8 cellular contexts compared by ENCODE assay signal in the genomic region with DNA sequence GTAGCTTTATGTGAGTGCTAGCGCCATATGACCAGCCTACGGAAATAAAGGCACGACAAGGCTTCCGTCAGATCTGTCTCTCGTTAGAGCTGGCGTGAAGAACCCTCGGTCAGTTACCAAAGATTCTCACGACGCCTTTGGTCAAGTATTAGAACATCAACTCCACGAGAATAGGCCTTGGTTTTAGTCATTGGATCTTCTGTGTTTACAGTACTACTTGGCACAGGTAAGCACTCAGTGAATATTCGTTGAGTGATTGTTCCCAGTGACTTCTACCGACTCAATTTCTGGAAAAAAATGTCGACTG. TPM values are rescaled to one million over a fixed set of nuclear protein-coding genes. Genes with fewer than 3 reads are reported as not detected.
DNase-seq lines count a peak whose midpoint lies in the region; ATAC-seq, FAIRE-seq and TF ChIP-seq lines count a peak whose summit lies in the region.

No MANE protein-coding gene starts in this region.

- H3K27ac ChIP-seq in HCT116 (ENCODE audit: low read depth, low read length) (peak overlapping the region; percentile 41), HepG2 (ENCODE audit: extremely low read length, insufficient read depth, low read length) (peak overlapping the region; percentile 90), urinary bladder (ENCODE audit: low read depth) (peak overlapping the region; percentile 86)

- in situ Hi-C loops in HepG2 (cut with HindIII; ENCODE audit: extremely low pct_ligation_motif_present, low pct_unique_long_range_greater_than_20kb): no loop called here

- DNase-seq in AG09309 (ENCODE audit: low read depth) (no peak), HCT116 (ENCODE audit: low read depth, low spot score) (no peak), HepG2 (ENCODE audit: low spot score) (no peak), urothelium cell line (ENCODE audit: low spot score) (no peak)
- DNase-seq in stimulated activated CD4-positive, alpha-beta T cell treated with anti-CD3 and anti-CD28 coated beads, Interleukin-4, amount 100 ng/mL, for 1 hour: no peak

- H3K27ac Mint-ChIP-seq in activated naive CD8-positive, alpha-beta T cell: peak overlapping the region; percentile 94

- no peaks in the 10 kb centered on the region for H3K27me3 Mint-ChIP-seq in activated naive CD8-positive, alpha-beta T cell

- H3K4me1 ChIP-seq in HCT116 (ENCODE audit: control insufficient read depth in 1 of 2, insufficient read depth in 2 of 2, low read length in 2 of 2): peaks cover 5 to 12% of the 10 kb centered on the region in 2 experiments; a peak in 3 of 4 replicates
- H3K4me1 ChIP-seq in HepG2 (ENCODE audit: insufficient read depth, low read length): peaks cover 34% of the 10 kb centered on the region
- no peaks in the 10 kb centered on the region for H3K4me1 ChIP-seq in urinary bladder (ENCODE audit: insufficient read depth)

- H3K4me3 Mint-ChIP-seq in activated naive CD8-positive, alpha-beta T cell: peak overlapping the region; percentile 92

- CTCF ChIA-PET in HCT116 (lab: Charles Lee) (interaction anchor here (0.7 to 1.3 kb wide), 5 partner anchors 11 to 81 kb away, joined by 3 to 6 read pairs (median 4); partner anchors contain the start of genes FAM133B and GATAD1), HepG2 (lab: Yijun Ruan, JAX; ENCODE audit: low intra/inter-chr PET ratio, low total read pairs) (interaction anchor here (1.4 kb wide), 1 partner anchor 527 kb away, joined by 4 read pairs; no protein-coding TSS in a partner anchor)

- ATAC-seq in HCT116: peak; percentile 5; the same call in 1 of the 2 replicates
- no peak for ATAC-seq in HepG2
- ATAC-seq in GM19035 (IDR thresholded peaks at IDR 0.05; ENCODE audit: unreplicated experiment): no peak

- TF ChIP-seq RAD21 in HCT116 (IDR thresholded peaks at IDR 0.05; ENCODE audit: low read depth): no peak
- no peak for TF ChIP-seq RAD21 in HepG2 (CRISPR knock-in tag; IDR thresholded peaks at IDR 0.05)

- H3K4me1 Mint-ChIP-seq in activated naive CD8-positive, alpha-beta T cell (ENCODE audit: low read depth): peaks cover 52% of the 10 kb centered on the region

- H3K9me3 Mint-ChIP-seq in activated naive CD8-positive, alpha-beta T cell (ENCODE audit: low read depth): no peaks in the 10 kb centered on the region

- RAD21 ChIA-PET in HCT116 (lab: Charles Lee; ENCODE audit: low non-redundant PET in 1 of 2, low total read pairs in 2 of 2, uncharacterized antibody in 2 of 2, unreplicated experiment in 2 of 2): interaction anchor here (0.7 kb wide), 2 partner anchors 37 to 1184 kb away, joined by 3 read pairs; no protein-coding TSS in a partner anchor

- H3K9me3 ChIP-seq in HCT116 (ENCODE audit: control insufficient read depth in 1 of 2, insufficient read depth in 1 of 2, low read depth in 1 of 2, low read length in 2 of 2) (no peaks in the 10 kb centered on the region), HepG2 (ENCODE audit: low read length) (no peaks in the 10 kb centered on the region)

- no peaks in the 10 kb centered on the region for H3K9me2 ChIP-seq in HCT116 (ENCODE audit: insufficient read depth)

- intact Hi-C loops in HCT116 (cut with micrococcal nuclease): loop anchor here (5.0 kb wide), 2 partner anchors 303 to 703 kb away; partner anchors contain the start of gene VPS50
- intact Hi-C loops in HepG2 (cut with micrococcal nuclease; ENCODE audit: unreplicated experiment): no loop called here

- peak overlapping the region; percentile 51 for H2AFZ ChIP-seq in HCT116 (ENCODE audit: low read depth, low read length, poor library complexity, severe bottlenecking)
- H2AFZ ChIP-seq in HepG2 (ENCODE audit: low read length): peak overlapping the region; percentile 79

- H3K4me3 ChIP-seq in AG09309 (ENCODE audit: control insufficient read depth, low read depth, low read length) (peak overlapping the region; percentile 67), HCT116 (replicated peaks in 1 of 2; ENCODE audit: low read depth in 1 of 2, low read length in 2 of 2) (peak overlapping the region; percentile 83 to 85), HepG2 (replicated peaks in 1 of 3; ENCODE audit: insufficient read depth in 1 of 3, low read depth in 2 of 3, low read length in 3 of 3) (peak overlapping the region; percentile 88 to 96 (median 92)), urinary bladder (ENCODE audit: low read depth, low read length) (peak overlapping the region; percentile 90)

- TF ChIP-seq POLR2A in HCT116 (IDR thresholded peaks at IDR 0.05; ENCODE audit: borderline replicate concordance, extremely low read depth, insufficient read depth, insufficient read length): no peak
- TF ChIP-seq POLR2A in HepG2 (IDR thresholded peaks at IDR 0.05; ENCODE audit: insufficient read depth in 1 of 2, low read depth in 2 of 2, low read length in 2 of 2): no peak

- BruUV-seq in HCT116 (replicated peaks; lab: Mats Ljungman, UMichigan) (TSS peak; percentile 83), HepG2 (replicated peaks; lab: Mats Ljungman, UMichigan) (TSS peak; percentile 80)

- H4K20me1 ChIP-seq in HCT116 (ENCODE audit: insufficient read depth) (no peaks in the 10 kb centered on the region), HepG2 (ENCODE audit: insufficient read depth, low read length) (no peaks in the 10 kb centered on the region)

- TF ChIP-seq CTCF in AG09309 (IDR thresholded peaks at IDR 0.05; ENCODE audit: control insufficient read depth, insufficient read depth, low read depth, low read length, missing control alignments) (no peak), HCT116 (IDR thresholded peaks at IDR 0.05 in 2 of 3, conservative IDR thresholded peaks at IDR 0.05 in 1 of 3; ENCODE audit: borderline replicate concordance in 1 of 3, insufficient read depth in 1 of 3, low read depth in 2 of 3, low read length in 2 of 3) (no peak), HepG2 (CRISPR knock-in tag; IDR thresholded peaks at IDR 0.05) (no peak)

- H3K9ac ChIP-seq in HCT116 (ENCODE audit: low read length) (peak overlapping the region; percentile 79), HepG2 (ENCODE audit: insufficient read depth, low read depth, low read length) (peak overlapping the region; percentile 97)

- POLR2A ChIA-PET in HCT116 (lab: Charles Lee) (interaction anchor here (0.9 kb wide), 2 partner anchors 15 to 61 kb away, joined by 4 read pairs; partner anchors contain the start of gene FAM133B), HepG2 (lab: Yijun Ruan, JAX) (interaction anchor here (0.6 to 2.0 kb wide), 18 partner anchors 11 to 703 kb away, joined by 3 to 19 read pairs (median 4); partner anchors contain the start of genes ANKIB1, CYP51A1, FAM133B and GATAD1)

- H3K36me3 ChIP-seq in HCT116 (ENCODE audit: control insufficient read depth in 1 of 2, insufficient read depth in 2 of 2, low read length in 2 of 2) (peaks cover 8 to 18% of the 10 kb centered on the region in 2 experiments; a peak in 3 of 4 replicates), HepG2 (replicated peaks in 1 of 2; ENCODE audit: control insufficient read depth in 1 of 2, insufficient read depth in 2 of 2, low read length in 2 of 2) (peaks cover 14 to 27% of the 10 kb centered on the region in 2 experiments), urinary bladder (ENCODE audit: insufficient read depth) (peaks cover 12% of the 10 kb centered on the region)

- no peak for FAIRE-seq in HepG2 (lab: Jason Lieb, UNC)
- no peak for FAIRE-seq in urothelium cell line (lab: Jason Lieb, UNC)

- TF ChIP-seq EP300 in HepG2 (IDR thresholded peaks at IDR 0.05; ENCODE audit: low read depth in 2 of 2, low read length in 2 of 2) (no peak), HepG2 (CRISPR knock-in tag; IDR thresholded peaks at IDR 0.05; ENCODE audit: borderline replicate concordance) (no peak)

- H3K27me3 ChIP-seq in HCT116 (ENCODE audit: insufficient read depth, low read length) (no peaks in the 10 kb centered on the region), HepG2 (ENCODE audit: control insufficient read depth in 1 of 2, insufficient read depth in 2 of 2, low read length in 2 of 2) (no peaks in the 10 kb centered on the region; a peak in 1 of 5 replicates)

- H3K79me2 ChIP-seq in HCT116 (ENCODE audit: insufficient read depth, low read length) (peaks cover 43% of the 10 kb centered on the region), HepG2 (ENCODE audit: insufficient read depth, low read length) (peaks cover 40% of the 10 kb centered on the region)

- H3K4me2 ChIP-seq in HCT116 (ENCODE audit: low read length) (peak overlapping the region; percentile 76), HepG2 (ENCODE audit: low read depth, low read length) (peak overlapping the region; percentile 66)

- 2% methylated on average over 9 of the region's 13 CpGs for WGBS in HepG2 (ENCODE audit: low lambda C conversion rate)
- under 1% methylated on average over 13 of the region's 13 CpGs for WGBS in urinary bladder

- H3K36me3 Mint-ChIP-seq in activated naive CD8-positive, alpha-beta T cell: peaks cover 5% of the 10 kb centered on the region

RNA-seq across cellular contexts. Expression of gene RBM48, which starts 0.3 kb away (rescaled TPM):
- total RNA-seq in HCT116 (2021; ENCODE audit: unreplicated experiment): 14.6 TPM
- polyA plus RNA-seq in HCT116 (2012): 8.0 and 11.5 TPM in 2 replicates
- total RNA-seq in HepG2 (2016; rRNA removed; fragmentation: Illumina TruSeq; extraction: Trizol): 10.1 and 12.2 TPM in 2 replicates
- total RNA-seq in HepG2 (2016; cell fraction: cytosol; rRNA removed; fragmentation: Illumina TruSeq; extraction: Trizol; ENCODE audit: low read depth): 3.1 and 4.0 TPM in 2 replicates
- total RNA-seq in HepG2 (2016; cell fraction: insoluble cytoplasmic fraction; rRNA removed; fragmentation: Illumina TruSeq; extraction: Trizol): 11.4 and 13.2 TPM in 2 replicates
- 6.4 and 7.5 TPM in 2 replicates for total RNA-seq in HepG2 (2016; cell fraction: membrane; rRNA removed; fragmentation: Illumina TruSeq; extraction: Trizol)
- 12.6 and 12.9 TPM in 2 replicates for total RNA-seq in HepG2 (2016; cell fraction: nucleus; rRNA removed; fragmentation: Illumina TruSeq; extraction: Trizol)
- 6.3 and 7.2 TPM in 2 replicates for polyA plus RNA-seq in HepG2 (2011; rRNA removed)
- polyA plus RNA-seq in HepG2 (2011; cell fraction: cytosol; rRNA removed): 2.8 and 3.8 TPM in 2 replicates
- polyA plus RNA-seq in HepG2 (2011; cell fraction: nucleus; rRNA removed): 11.1 and 11.2 TPM in 2 replicates
- polyA plus RNA-seq in HepG2 (2012): 6.2 and 7.9 TPM in 2 replicates
- polyA plus RNA-seq in HepG2 (2016; cell fraction: cytosol; fragmentation: Illumina TruSeq; extraction: Trizol; ENCODE audit: low read depth): 0.71 and 0.92 TPM in 2 replicates
- polyA plus RNA-seq in HepG2 (2016; cell fraction: insoluble cytoplasmic fraction; fragmentation: Illumina TruSeq; extraction: Trizol; ENCODE audit: low read depth): 10.7 and 11.1 TPM in 2 replicates
- polyA plus RNA-seq in HepG2 (2016; cell fraction: membrane; fragmentation: Illumina TruSeq; extraction: Trizol; ENCODE audit: low read depth): 1.6 and 1.7 TPM in 2 replicates
- polyA plus RNA-seq in HepG2 (2016; cell fraction: nucleus; fragmentation: Illumina TruSeq; extraction: Trizol; ENCODE audit: insufficient read depth, low read depth): 20.2 and 23.3 TPM in 2 replicates
- polyA minus RNA-seq in HepG2 (2011; rRNA and poly(A)+ RNA removed; ENCODE audit: low replicate concordance): 6.3 and 6.8 TPM in 2 replicates
- polyA minus RNA-seq in HepG2 (2011; cell fraction: cytosol; rRNA and poly(A)+ RNA removed): 2.9 and 3.4 TPM in 2 replicates
- 28.3 and 34.4 TPM in 2 replicates for polyA minus RNA-seq in HepG2 (2011; cell fraction: nucleus; rRNA and poly(A)+ RNA removed)
- total RNA-seq in urinary bladder: 17.2 TPM
- polyA plus RNA-seq in urinary bladder: 10.3 TPM

RNA-seq across cellular contexts. Expression of gene PEX1, which starts 0.6 kb away (rescaled TPM):
- total RNA-seq in HCT116 (2021; ENCODE audit: unreplicated experiment): 13.1 TPM
- polyA plus RNA-seq in HCT116 (2012): 5.0 and 6.8 TPM in 2 replicates
- 19.4 and 22.4 TPM in 2 replicates for total RNA-seq in HepG2 (2016; rRNA removed; fragmentation: Illumina TruSeq; extraction: Trizol)
- 4.8 and 6.2 TPM in 2 replicates for total RNA-seq in HepG2 (2016; cell fraction: cytosol; rRNA removed; fragmentation: Illumina TruSeq; extraction: Trizol; ENCODE audit: low read depth)
- total RNA-seq in HepG2 (2016; cell fraction: insoluble cytoplasmic fraction; rRNA removed; fragmentation: Illumina TruSeq; extraction: Trizol): 20.0 and 23.9 TPM in 2 replicates
- total RNA-seq in HepG2 (2016; cell fraction: membrane; rRNA removed; fragmentation: Illumina TruSeq; extraction: Trizol): 6.7 and 8.4 TPM in 2 replicates
- total RNA-seq in HepG2 (2016; cell fraction: nucleus; rRNA removed; fragmentation: Illumina TruSeq; extraction: Trizol): 38.5 and 39.3 TPM in 2 replicates
- polyA plus RNA-seq in HepG2 (2011; rRNA removed): 14.4 and 16.6 TPM in 2 replicates
- polyA plus RNA-seq in HepG2 (2011; cell fraction: cytosol; rRNA removed): 3.3 and 4.1 TPM in 2 replicates
- polyA plus RNA-seq in HepG2 (2011; cell fraction: nucleus; rRNA removed): 28.7 and 32.6 TPM in 2 replicates
- 8.9 and 9.9 TPM in 2 replicates for polyA plus RNA-seq in HepG2 (2012)
- 0.61 and 0.82 TPM in 2 replicates for polyA plus RNA-seq in HepG2 (2016; cell fraction: cytosol; fragmentation: Illumina TruSeq; extraction: Trizol; ENCODE audit: low read depth)
- 12.3 and 14.8 TPM in 2 replicates for polyA plus RNA-seq in HepG2 (2016; cell fraction: insoluble cytoplasmic fraction; fragmentation: Illumina TruSeq; extraction: Trizol; ENCODE audit: low read depth)
- 1.5 and 2.4 TPM in 2 replicates for polyA plus RNA-seq in HepG2 (2016; cell fraction: membrane; fragmentation: Illumina TruSeq; extraction: Trizol; ENCODE audit: low read depth)
- polyA plus RNA-seq in HepG2 (2016; cell fraction: nucleus; fragmentation: Illumina TruSeq; extraction: Trizol; ENCODE audit: insufficient read depth, low read depth): 55.4 and 56.2 TPM in 2 replicates
- 6.2 and 6.6 TPM in 2 replicates for polyA minus RNA-seq in HepG2 (2011; rRNA and poly(A)+ RNA removed; ENCODE audit: low replicate concordance)
- 5.5 and 6.2 TPM in 2 replicates for polyA minus RNA-seq in HepG2 (2011; cell fraction: cytosol; rRNA and poly(A)+ RNA removed)
- polyA minus RNA-seq in HepG2 (2011; cell fraction: nucleus; rRNA and poly(A)+ RNA removed): 45.2 and 52.3 TPM in 2 replicates
- total RNA-seq in urinary bladder: 63.7 TPM
- polyA plus RNA-seq in urinary bladder: 12.0 TPM

RNA-seq across cellular contexts. Expression of gene ERVW-1, which starts 51.2 kb away (rescaled TPM):
- total RNA-seq in HCT116 (2021; ENCODE audit: unreplicated experiment) (not detected), HepG2 (2016; rRNA removed; fragmentation: Illumina TruSeq; extraction: Trizol) (not detected in 2 replicates), urinary bladder (not detected)
- polyA plus RNA-seq in HCT116 (2012): 0.02 and 0.07 TPM in 2 replicates
- not detected in 2 replicates for total RNA-seq in HepG2 (2016; cell fraction: cytosol; rRNA removed; fragmentation: Illumina TruSeq; extraction: Trizol; ENCODE audit: low read depth)
- total RNA-seq in HepG2 (2016; cell fraction: insoluble cytoplasmic fraction; rRNA removed; fragmentation: Illumina TruSeq; extraction: Trizol): not detected in 2 replicates
- total RNA-seq in HepG2 (2016; cell fraction: membrane; rRNA removed; fragmentation: Illumina TruSeq; extraction: Trizol): not detected in 2 replicates
- total RNA-seq in HepG2 (2016; cell fraction: nucleus; rRNA removed; fragmentation: Illumina TruSeq; extraction: Trizol): not detected in 2 replicates
- polyA plus RNA-seq in HepG2 (2011; rRNA removed) (not detected in 2 replicates), urinary bladder (not detected)
- polyA plus RNA-seq in HepG2 (2011; cell fraction: cytosol; rRNA removed): not detected in 2 replicates
- 0.05 TPM in 1 of 2 replicates, not detected in the other for polyA plus RNA-seq in HepG2 (2011; cell fraction: nucleus; rRNA removed)
- polyA plus RNA-seq in HepG2 (2012): 0.27 and 0.28 TPM in 2 replicates
- polyA plus RNA-seq in HepG2 (2016; cell fraction: cytosol; fragmentation: Illumina TruSeq; extraction: Trizol; ENCODE audit: low read depth): not detected in 2 replicates
- not detected in 2 replicates for polyA plus RNA-seq in HepG2 (2016; cell fraction: insoluble cytoplasmic fraction; fragmentation: Illumina TruSeq; extraction: Trizol; ENCODE audit: low read depth)
- not detected in 2 replicates for polyA plus RNA-seq in HepG2 (2016; cell fraction: membrane; fragmentation: Illumina TruSeq; extraction: Trizol; ENCODE audit: low read depth)
- not detected in 2 replicates for polyA plus RNA-seq in HepG2 (2016; cell fraction: nucleus; fragmentation: Illumina TruSeq; extraction: Trizol; ENCODE audit: insufficient read depth, low read depth)
- polyA minus RNA-seq in HepG2 (2011; rRNA and poly(A)+ RNA removed; ENCODE audit: low replicate concordance): not detected in 2 replicates
- polyA minus RNA-seq in HepG2 (2011; cell fraction: cytosol; rRNA and poly(A)+ RNA removed): not detected in 2 replicates
- polyA minus RNA-seq in HepG2 (2011; cell fraction: nucleus; rRNA and poly(A)+ RNA removed): not detected in 2 replicates
